ENCODE assay signal across 8 cellular contexts in the genomic region with DNA sequence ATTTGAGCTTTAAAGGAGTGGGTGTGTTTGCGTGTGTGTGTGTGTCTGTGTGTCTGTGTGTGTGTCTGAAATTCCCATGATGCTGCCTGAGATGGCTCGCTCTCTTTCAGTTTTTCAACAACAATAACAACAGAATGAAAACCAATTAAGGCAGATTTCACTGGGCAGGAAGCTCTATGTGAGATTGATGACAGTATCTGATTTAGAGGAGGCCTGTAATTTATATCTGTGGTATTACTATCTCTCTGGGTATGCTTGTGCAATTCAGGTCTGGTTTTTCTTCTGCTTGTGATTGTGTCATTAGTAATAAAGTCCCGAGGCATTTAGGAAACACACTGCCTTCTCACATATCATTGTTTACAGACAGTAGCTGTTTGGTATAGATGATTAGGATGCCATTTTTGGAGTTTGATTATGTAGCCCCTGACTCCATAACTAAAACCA.
DNase-seq lines count a peak whose midpoint lies in the region; ATAC-seq and TF ChIP-seq lines count a peak whose summit lies in the region.

No MANE protein-coding gene starts in this region.

- no peak for TF ChIP-seq CTCF in activated CD8-positive, alpha-beta T cell treated with anti-CD3 and anti-CD28 coated beads for 36 hours (IDR thresholded peaks at IDR 0.05)
- no peak for TF ChIP-seq CTCF in foreskin keratinocyte (conservative IDR thresholded peaks at IDR 0.05)

- DNase-seq in activated CD8-positive, alpha-beta T cell treated with anti-CD3 and anti-CD28 coated beads for 36 hours = no peak
- DNase-seq in activated CD8-positive, alpha-beta T cell treated with anti-CD3 and anti-CD28 coated beads, Interleukin-2, amount 10 ng/mL, durations not matched to agents 7 days and 5 days = no peak
- DNase-seq in foreskin keratinocyte (peak; percentile 58 to 77), stromal cell of bone marrow (ENCODE audit: low read depth) (peak; percentile 31), ACHN (no peak), ecto neural progenitor cell (ENCODE audit: low spot score) (no peak)
- DNase-seq in stimulated activated naive CD4-positive, alpha-beta T cell treated with Interleukin-2 at 50 U/mL for 16 hours (lab: John Stamatoyannopoulos, UW) = no peak

- H3K27ac Mint-ChIP-seq in activated CD8-positive, alpha-beta T cell treated with anti-CD3 and anti-CD28 coated beads for 36 hours = peak overlapping the region; percentile 56
- H3K27ac Mint-ChIP-seq in activated CD8-positive, alpha-beta T cell treated with anti-CD3 and anti-CD28 coated beads, Interleukin-2, amount 10 ng/mL, durations not matched to agents 7 days and 5 days = no peak overlapping the region

- no peaks in the 10 kb centered on the region for H3K9me3 Mint-ChIP-seq in activated CD8-positive, alpha-beta T cell treated with anti-CD3 and anti-CD28 coated beads for 36 hours
- H3K9me3 Mint-ChIP-seq in activated CD8-positive, alpha-beta T cell treated with anti-CD3 and anti-CD28 coated beads, Interleukin-2, amount 10 ng/mL, durations not matched to agents 7 days and 5 days (ENCODE audit: insufficient read depth) = no peaks in the 10 kb centered on the region

- CTCF ChIA-PET in activated CD8-positive, alpha-beta T cell treated with anti-CD3 and anti-CD28 coated beads for 36 hours (lab: Charles Lee) = interaction anchor here (0.7 to 1.2 kb wide), 2 partner anchors 81 to 107 kb away, joined by 3 read pairs; no protein-coding TSS in a partner anchor
- CTCF ChIA-PET in activated CD8-positive, alpha-beta T cell treated with anti-CD3 and anti-CD28 coated beads, Interleukin-2, amount 10 ng/mL, durations not matched to agents 7 days and 5 days (lab: Charles Lee) = interaction anchor here (0.6 to 1.3 kb wide), 4 partner anchors 8 to 254 kb away, joined by 3 read pairs; no protein-coding TSS in a partner anchor

- ATAC-seq in activated CD8-positive, alpha-beta T cell treated with anti-CD3 and anti-CD28 coated beads for 36 hours = no peak
- ATAC-seq in activated CD8-positive, alpha-beta T cell treated with anti-CD3 and anti-CD28 coated beads, Interleukin-2, amount 10 ng/mL, durations not matched to agents 7 days and 5 days = no peak
- ATAC-seq in SK-N-SH treated with all-trans-retinoic acid at 6 μM for 48 hours (peak; percentile 52), foreskin keratinocyte (peak; percentile 62)

- H3K4me1 ChIP-seq in foreskin keratinocyte = peaks cover 27% of the 10 kb centered on the region

- intact Hi-C loops in activated CD8-positive, alpha-beta T cell treated with anti-CD3 and anti-CD28 coated beads for 36 hours (cut with micrococcal nuclease) = no loop called here

- in situ Hi-C loops in ACHN (cut with HindIII; ENCODE audit: low pct_ligation_motif_present, low pct_unique_long_range_greater_than_20kb, low sequenced_read_pairs) = no loop called here

- peaks cover 36% of the 10 kb centered on the region for H3K36me3 Mint-ChIP-seq in activated CD8-positive, alpha-beta T cell treated with anti-CD3 and anti-CD28 coated beads for 36 hours (ENCODE audit: low read depth)
- H3K36me3 Mint-ChIP-seq in activated CD8-positive, alpha-beta T cell treated with anti-CD3 and anti-CD28 coated beads, Interleukin-2, amount 10 ng/mL, durations not matched to agents 7 days and 5 days (ENCODE audit: low read depth) = peaks cover 17% of the 10 kb centered on the region

- peak overlapping the region; percentile 76 for H3K27ac ChIP-seq in foreskin keratinocyte

- peaks cover 61% of the 10 kb centered on the region for H3K4me1 Mint-ChIP-seq in activated CD8-positive, alpha-beta T cell treated with anti-CD3 and anti-CD28 coated beads for 36 hours (ENCODE audit: low read depth)
- peaks cover 36% of the 10 kb centered on the region for H3K4me1 Mint-ChIP-seq in activated CD8-positive, alpha-beta T cell treated with anti-CD3 and anti-CD28 coated beads, Interleukin-2, amount 10 ng/mL, durations not matched to agents 7 days and 5 days (ENCODE audit: low read depth)

- POLR2A ChIA-PET in activated CD8-positive, alpha-beta T cell treated with anti-CD3 and anti-CD28 coated beads for 36 hours (lab: Charles Lee) = no interaction called here
- POLR2A ChIA-PET in activated CD8-positive, alpha-beta T cell treated with anti-CD3 and anti-CD28 coated beads, Interleukin-2, amount 10 ng/mL, durations not matched to agents 7 days and 5 days (lab: Charles Lee) = no interaction called here

- no peak overlapping the region for H3K4me3 Mint-ChIP-seq in activated CD8-positive, alpha-beta T cell treated with anti-CD3 and anti-CD28 coated beads for 36 hours
- no peak overlapping the region for H3K4me3 Mint-ChIP-seq in activated CD8-positive, alpha-beta T cell treated with anti-CD3 and anti-CD28 coated beads, Interleukin-2, amount 10 ng/mL, durations not matched to agents 7 days and 5 days

- no peaks in the 10 kb centered on the region for H3K27me3 ChIP-seq in foreskin keratinocyte

- H3K27me3 Mint-ChIP-seq in activated CD8-positive, alpha-beta T cell treated with anti-CD3 and anti-CD28 coated beads for 36 hours = no peaks in the 10 kb centered on the region
- no peaks in the 10 kb centered on the region for H3K27me3 Mint-ChIP-seq in activated CD8-positive, alpha-beta T cell treated with anti-CD3 and anti-CD28 coated beads, Interleukin-2, amount 10 ng/mL, durations not matched to agents 7 days and 5 days (ENCODE audit: low read depth)

TF ChIP-seq in SK-N-SH treated with all-trans-retinoic acid at 6 μM for 48 hours, 23 proteins besides CTCF, POLR2A, EP300 and RAD21 (continues in another document):
- no peak for TF ChIP-seq ESRRG (CRISPR knock-in tag; IDR thresholded peaks at IDR 0.05)
- TF ChIP-seq ZFP3 (CRISPR knock-in tag; IDR thresholded peaks at IDR 0.05) = no peak
- TF ChIP-seq ZC3H10 (CRISPR knock-in tag; IDR thresholded peaks at IDR 0.05) = peak; percentile 87
- no peak for TF ChIP-seq ZNF70 (CRISPR knock-in tag; IDR thresholded peaks at IDR 0.05)
- TF ChIP-seq TCF4 (CRISPR knock-in tag; IDR thresholded peaks at IDR 0.05; ENCODE audit: borderline replicate concordance) = peak; percentile 93
- peak; percentile 89 for TF ChIP-seq TOX (CRISPR knock-in tag; IDR thresholded peaks at IDR 0.05; ENCODE audit: borderline replicate concordance)
- TF ChIP-seq ZFP30 (CRISPR knock-in tag; IDR thresholded peaks at IDR 0.05) = no peak
- TF ChIP-seq ISL1 (CRISPR knock-in tag; IDR thresholded peaks at IDR 0.05) = peak; percentile 96
- TF ChIP-seq CSDC2 (CRISPR knock-in tag; IDR thresholded peaks at IDR 0.05) = no peak
- no peak for TF ChIP-seq ZNF565 (CRISPR knock-in tag; conservative IDR thresholded peaks at IDR 0.05; ENCODE audit: low read depth)
- TF ChIP-seq CREB5 (CRISPR knock-in tag; IDR thresholded peaks at IDR 0.05; ENCODE audit: low read depth) = no peak; the same call in 1 of the 2 replicates
- TF ChIP-seq, protein P1, sequence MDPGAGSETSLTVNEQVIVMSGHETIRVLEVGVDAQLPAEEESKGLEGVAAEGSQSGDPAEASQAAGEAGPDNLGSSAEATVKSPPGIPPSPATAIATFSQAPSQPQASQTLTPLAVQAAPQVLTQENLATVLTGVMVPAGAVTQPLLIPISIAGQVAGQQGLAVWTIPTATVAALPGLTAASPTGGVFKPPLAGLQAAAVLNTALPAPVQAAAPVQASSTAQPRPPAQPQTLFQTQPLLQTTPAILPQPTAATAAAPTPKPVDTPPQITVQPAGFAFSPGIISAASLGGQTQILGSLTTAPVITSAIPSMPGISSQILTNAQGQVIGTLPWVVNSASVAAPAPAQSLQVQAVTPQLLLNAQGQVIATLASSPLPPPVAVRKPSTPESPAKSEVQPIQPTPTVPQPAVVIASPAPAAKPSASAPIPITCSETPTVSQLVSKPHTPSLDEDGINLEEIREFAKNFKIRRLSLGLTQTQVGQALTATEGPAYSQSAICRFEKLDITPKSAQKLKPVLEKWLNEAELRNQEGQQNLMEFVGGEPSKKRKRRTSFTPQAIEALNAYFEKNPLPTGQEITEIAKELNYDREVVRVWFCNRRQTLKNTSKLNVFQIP (CRISPR knock-in tag; IDR thresholded peaks at IDR 0.05; ENCODE audit: borderline replicate concordance, low read depth) = no peak; the same call in 1 of the 2 replicates
- TF ChIP-seq PPARA (CRISPR knock-in tag; IDR thresholded peaks at IDR 0.05; ENCODE audit: borderline replicate concordance) = no peak
- no peak for TF ChIP-seq BACH2 (CRISPR knock-in tag; IDR thresholded peaks at IDR 0.05; ENCODE audit: borderline replicate concordance)
- no peak for TF ChIP-seq ARNTL (CRISPR knock-in tag; IDR thresholded peaks at IDR 0.05; ENCODE audit: borderline replicate concordance, low read depth)
- TF ChIP-seq, protein P2, sequence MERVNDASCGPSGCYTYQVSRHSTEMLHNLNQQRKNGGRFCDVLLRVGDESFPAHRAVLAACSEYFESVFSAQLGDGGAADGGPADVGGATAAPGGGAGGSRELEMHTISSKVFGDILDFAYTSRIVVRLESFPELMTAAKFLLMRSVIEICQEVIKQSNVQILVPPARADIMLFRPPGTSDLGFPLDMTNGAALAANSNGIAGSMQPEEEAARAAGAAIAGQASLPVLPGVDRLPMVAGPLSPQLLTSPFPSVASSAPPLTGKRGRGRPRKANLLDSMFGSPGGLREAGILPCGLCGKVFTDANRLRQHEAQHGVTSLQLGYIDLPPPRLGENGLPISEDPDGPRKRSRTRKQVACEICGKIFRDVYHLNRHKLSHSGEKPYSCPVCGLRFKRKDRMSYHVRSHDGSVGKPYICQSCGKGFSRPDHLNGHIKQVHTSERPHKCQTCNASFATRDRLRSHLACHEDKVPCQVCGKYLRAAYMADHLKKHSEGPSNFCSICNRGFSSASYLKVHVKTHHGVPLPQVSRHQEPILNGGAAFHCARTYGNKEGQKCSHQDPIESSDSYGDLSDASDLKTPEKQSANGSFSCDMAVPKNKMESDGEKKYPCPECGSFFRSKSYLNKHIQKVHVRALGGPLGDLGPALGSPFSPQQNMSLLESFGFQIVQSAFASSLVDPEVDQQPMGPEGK (CRISPR knock-in tag; IDR thresholded peaks at IDR 0.05; ENCODE audit: borderline replicate concordance) = no peak
- no peak for TF ChIP-seq OSR1 (CRISPR knock-in tag; IDR thresholded peaks at IDR 0.05)
- TF ChIP-seq GLIS3 (CRISPR knock-in tag; IDR thresholded peaks at IDR 0.05) = peak; percentile 53; the same call in 1 of the 2 replicates
- no peak for TF ChIP-seq ZNF8 (CRISPR knock-in tag; IDR thresholded peaks at IDR 0.05)
- TF ChIP-seq SNAI2 (CRISPR knock-in tag; IDR thresholded peaks at IDR 0.05) = no peak

Comparison
In these comparisons a context has a peak if more than half of its experiments do, and no peak if none do; other contexts are left out.
1. ATAC-seq: peak in SK-N-SH treated with all-trans-retinoic acid at 6 μM for 48 hours (single experiment) and foreskin keratinocyte (single experiment); none in activated CD8-positive, alpha-beta T cell treated with anti-CD3 and anti-CD28 coated beads for 36 hours (single experiment) and activated CD8-positive, alpha-beta T cell treated with anti-CD3 and anti-CD28 coated beads, Interleukin-2, amount 10 ng/mL, durations not matched to agents 7 days and 5 days (single experiment).
2. DNase-seq: peak in foreskin keratinocyte (2 of 2) and stromal cell of bone marrow (single experiment); none in activated CD8-positive, alpha-beta T cell treated with anti-CD3 and anti-CD28 coated beads for 36 hours (single experiment), activated CD8-positive, alpha-beta T cell treated with anti-CD3 and anti-CD28 coated beads, Interleukin-2, amount 10 ng/mL, durations not matched to agents 7 days and 5 days (single experiment), ACHN (single experiment), ecto neural progenitor cell (single experiment) and stimulated activated naive CD4-positive, alpha-beta T cell treated with Interleukin-2 at 50 U/mL for 16 hours (single experiment).